7 cellular contexts compared by ENCODE assay signal in the genomic region with DNA sequence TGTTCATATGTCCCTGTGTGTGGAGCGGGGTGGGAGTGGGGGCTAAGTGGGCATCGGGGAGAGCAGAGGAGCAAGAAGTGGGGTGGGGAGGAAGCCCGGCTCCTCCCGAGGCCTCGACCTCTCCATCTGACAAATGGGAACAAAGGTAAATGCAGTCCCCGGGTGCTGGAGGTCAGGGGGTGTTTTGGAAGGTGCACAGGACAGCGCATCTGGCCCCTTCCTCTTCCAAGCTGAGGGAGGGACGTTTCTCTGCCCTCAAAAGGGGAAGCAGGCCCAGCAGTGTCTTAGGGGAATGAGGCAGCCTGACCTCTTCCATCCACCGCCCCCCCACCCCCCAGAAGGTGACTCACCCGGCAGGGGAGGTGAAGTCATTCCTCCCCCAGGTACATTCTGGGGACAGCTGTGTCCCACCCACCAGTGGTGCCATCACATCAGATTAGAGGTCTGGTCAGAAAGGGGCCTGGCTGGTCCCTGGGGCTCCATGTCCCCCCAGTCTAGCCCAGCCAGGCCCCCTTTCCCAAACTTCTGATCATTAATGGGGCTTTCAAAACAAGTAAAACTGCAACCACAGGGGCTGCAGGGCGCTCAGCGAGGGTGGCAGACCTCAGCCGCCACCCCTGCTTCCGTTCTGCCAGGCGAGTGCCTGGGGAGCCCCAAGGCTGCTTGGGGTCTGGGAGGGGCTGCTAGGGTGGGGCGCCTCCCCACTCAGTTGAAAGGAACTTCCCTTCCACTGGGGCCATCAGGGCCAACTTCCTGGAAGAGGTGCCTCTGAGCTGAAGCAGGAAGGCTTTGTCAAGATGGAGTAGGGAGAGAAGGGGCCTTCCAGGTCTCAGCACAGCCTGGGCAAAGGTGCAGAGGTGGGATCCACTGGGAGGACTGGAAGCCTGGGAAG. TPM values are rescaled to one million over a fixed set of nuclear protein-coding genes. Genes with fewer than 3 reads are reported as not detected.
DNase-seq lines count a peak whose midpoint lies in the region; ATAC-seq and TF ChIP-seq lines count a peak whose summit lies in the region.

No MANE protein-coding gene starts in this region.

- WGBS in esophagus muscularis mucosa = 82% methylated on average over 13 of the region's 16 CpGs
- WGBS in spleen, 5 donors = 14 to 40% (median 16%) methylated on average over 11 to 16 of the region's 16 CpGs

- peaks cover 58% of the 10 kb centered on the region for H3K4me1 Mint-ChIP-seq in activated CD8-positive, alpha-beta memory T cell treated with anti-CD3 and anti-CD28 coated beads, Interleukin-2, amount 10 ng/mL, durations not matched to agents 7 days and 5 days

- no peak for TF ChIP-seq CTCF in GM20000 (IDR thresholded peaks at IDR 0.05; ENCODE audit: extremely low read depth, missing control alignments)
- TF ChIP-seq CTCF in esophagus muscularis mucosa (IDR thresholded peaks at IDR 0.05) = no peak
- TF ChIP-seq CTCF in spleen (IDR thresholded peaks at IDR 0.05 in 8 of 11, conservative IDR thresholded peaks at IDR 0.05 in 3 of 11) = peak in 1 of 11 experiments; percentile 21

- DNase-seq in GM20000 (ENCODE audit: low spot score) (peak; percentile 86), NCI-H226 (peak; percentile 54), esophagus muscularis mucosa (ENCODE audit: extremely low spot score) (no peak), spleen (peak; percentile 95), middle frontal gyrus (ENCODE audit: extremely low spot score, low spot score) (no peak), NCI-H2227 (lab: John Stamatoyannopoulos, UW; ENCODE audit: unreplicated experiment) (no peak)
- DNase-seq in activated CD8-positive, alpha-beta memory T cell treated with anti-CD3 and anti-CD28 coated beads, Interleukin-2, amount 10 ng/mL, durations not matched to agents 7 days and 5 days = peak; percentile 91

- H3K9me3 ChIP-seq in esophagus muscularis mucosa (no peaks in the 10 kb centered on the region), spleen (no peaks in the 10 kb centered on the region)

- H3K4me3 ChIP-seq in esophagus muscularis mucosa = no peak overlapping the region
- peak overlapping the region in 4 of 8 donors; percentile 11 to 64 (median 20) for H3K4me3 ChIP-seq in spleen

- H3K4me3 Mint-ChIP-seq in activated CD8-positive, alpha-beta memory T cell treated with anti-CD3 and anti-CD28 coated beads, Interleukin-2, amount 10 ng/mL, durations not matched to agents 7 days and 5 days = peak overlapping the region; percentile 67

- peaks cover 0 to 29% (median 17%) of the 10 kb centered on the region in 4 donors for H3K36me3 ChIP-seq in esophagus muscularis mucosa
- peaks cover 0 to 33% (median 20%) of the 10 kb centered on the region in 6 donors for H3K36me3 ChIP-seq in spleen

- H3K27ac Mint-ChIP-seq in activated CD8-positive, alpha-beta memory T cell treated with anti-CD3 and anti-CD28 coated beads, Interleukin-2, amount 10 ng/mL, durations not matched to agents 7 days and 5 days = peak overlapping the region; percentile 95

- peaks cover 33 to 66% (median 59%) of the 10 kb centered on the region in 4 donors for H3K4me1 ChIP-seq in esophagus muscularis mucosa
- H3K4me1 ChIP-seq in spleen = peaks cover 49 to 70% (median 62%) of the 10 kb centered on the region in 6 donors

- peaks cover 0 to 62% (median 3%) of the 10 kb centered on the region in 4 donors for H3K27me3 ChIP-seq in esophagus muscularis mucosa
- H3K27me3 ChIP-seq in spleen (replicated peaks in 1 of 7) = no peaks in the 10 kb centered on the region

- TF ChIP-seq POLR2A in esophagus muscularis mucosa (IDR thresholded peaks at IDR 0.05; ENCODE audit: low read depth) (no peak), spleen (IDR thresholded peaks at IDR 0.05) (no peak)

- H3K27ac ChIP-seq in esophagus muscularis mucosa (replicated peaks in 1 of 4) (peak overlapping the region; percentile 59 to 75 (median 70)), spleen (peak overlapping the region; percentile 75 to 96 (median 91))

- H3K27me3 Mint-ChIP-seq in activated CD8-positive, alpha-beta memory T cell treated with anti-CD3 and anti-CD28 coated beads, Interleukin-2, amount 10 ng/mL, durations not matched to agents 7 days and 5 days = no peaks in the 10 kb centered on the region

- intact Hi-C loops in esophagus muscularis mucosa (cut with DNase I) = no loop called here
- intact Hi-C loops in spleen (cut with DNase I; ENCODE audit: low total_unique reads) = no loop called here

- CTCF ChIA-PET in activated CD8-positive, alpha-beta memory T cell treated with anti-CD3 and anti-CD28 coated beads, Interleukin-2, amount 10 ng/mL, durations not matched to agents 7 days and 5 days (lab: Charles Lee) = interaction anchor here (0.6 to 2.3 kb wide), 7 partner anchors 9 to 179 kb away, joined by 3 to 9 read pairs (median 3); a partner anchor contains a TSS

- peak; percentile 63 for ATAC-seq in activated CD8-positive, alpha-beta memory T cell treated with anti-CD3 and anti-CD28 coated beads, Interleukin-2, amount 10 ng/mL, durations not matched to agents 7 days and 5 days

- H3K9me3 Mint-ChIP-seq in activated CD8-positive, alpha-beta memory T cell treated with anti-CD3 and anti-CD28 coated beads, Interleukin-2, amount 10 ng/mL, durations not matched to agents 7 days and 5 days (ENCODE audit: low read depth) = no peaks in the 10 kb centered on the region

- peaks cover 13% of the 10 kb centered on the region for H3K36me3 Mint-ChIP-seq in activated CD8-positive, alpha-beta memory T cell treated with anti-CD3 and anti-CD28 coated beads, Interleukin-2, amount 10 ng/mL, durations not matched to agents 7 days and 5 days

- TF ChIP-seq EP300 in esophagus muscularis mucosa (IDR thresholded peaks at IDR 0.05) = no peak

RNA-seq across cellular contexts. Expression of a gene that starts 10.7 kb away (rescaled TPM):
- 100 to 1,000 TPM; 101 to 104 TPM for total RNA-seq in activated CD8-positive, alpha-beta memory T cell treated with anti-CD3 and anti-CD28 coated beads, Interleukin-2, amount 10 ng/mL, durations not matched to agents 7 days and 5 days
- 10 to 100 TPM in 1 of 4 donors, 1 to 10 TPM in 3; 6.1 to 10.7 (median 8.3) TPM for total RNA-seq in esophagus muscularis mucosa
- 10 to 100 TPM; 33.3 to 47.4 (median 42.3) TPM for total RNA-seq in spleen
- polyA plus RNA-seq in spleen = 10 to 100 TPM; 21.2 to 22.4 (median 21.6) TPM

RNA-seq across cellular contexts. Expression of a gene that starts 25.0 kb away (rescaled TPM):
- 10 to 100 TPM; 41.5 to 43.5 TPM for total RNA-seq in activated CD8-positive, alpha-beta memory T cell treated with anti-CD3 and anti-CD28 coated beads, Interleukin-2, amount 10 ng/mL, durations not matched to agents 7 days and 5 days
- total RNA-seq in esophagus muscularis mucosa = 10 to 100 TPM; 22.0 to 43.8 (median 32.7) TPM
- total RNA-seq in spleen = 10 to 100 TPM; 25.3 to 37.3 (median 32.2) TPM
- polyA plus RNA-seq in spleen = 10 to 100 TPM; 26.6 to 50.9 (median 48.9) TPM

RNA-seq across cellular contexts. Expression of a gene that starts 28.5 kb away (rescaled TPM):
- 10 to 100 TPM; 14.9 to 15.2 TPM for total RNA-seq in activated CD8-positive, alpha-beta memory T cell treated with anti-CD3 and anti-CD28 coated beads, Interleukin-2, amount 10 ng/mL, durations not matched to agents 7 days and 5 days
- total RNA-seq in esophagus muscularis mucosa = 10 to 100 TPM; 13.0 to 22.4 (median 18.0) TPM
- 10 to 100 TPM in 6 of 7 donors, 1 to 10 TPM in 1; 7.1 to 17.1 (median 13.2) TPM for total RNA-seq in spleen
- polyA plus RNA-seq in spleen = 1 to 10 TPM; 1.2 to 4.4 (median 2.2) TPM

RNA-seq across cellular contexts. Expression of a gene that starts 54.1 kb away (rescaled TPM):
- total RNA-seq in activated CD8-positive, alpha-beta memory T cell treated with anti-CD3 and anti-CD28 coated beads, Interleukin-2, amount 10 ng/mL, durations not matched to agents 7 days and 5 days = not detected
- total RNA-seq in esophagus muscularis mucosa = not detected
- not detected for total RNA-seq in spleen
- not detected for polyA plus RNA-seq in spleen

Comparison
In these comparisons a context has a peak if more than half of its experiments do, and no peak if none do; other contexts are left out.
1. DNase-seq: peak in GM20000 (single experiment), NCI-H226 (single experiment), activated CD8-positive, alpha-beta memory T cell treated with anti-CD3 and anti-CD28 coated beads, Interleukin-2, amount 10 ng/mL, durations not matched to agents 7 days and 5 days (single experiment) and spleen (single experiment); none in esophagus muscularis mucosa (single experiment), middle frontal gyrus (single experiment) and NCI-H2227 (single experiment).